30 cellular contexts compared by ENCODE assay signal in the genomic region with DNA sequence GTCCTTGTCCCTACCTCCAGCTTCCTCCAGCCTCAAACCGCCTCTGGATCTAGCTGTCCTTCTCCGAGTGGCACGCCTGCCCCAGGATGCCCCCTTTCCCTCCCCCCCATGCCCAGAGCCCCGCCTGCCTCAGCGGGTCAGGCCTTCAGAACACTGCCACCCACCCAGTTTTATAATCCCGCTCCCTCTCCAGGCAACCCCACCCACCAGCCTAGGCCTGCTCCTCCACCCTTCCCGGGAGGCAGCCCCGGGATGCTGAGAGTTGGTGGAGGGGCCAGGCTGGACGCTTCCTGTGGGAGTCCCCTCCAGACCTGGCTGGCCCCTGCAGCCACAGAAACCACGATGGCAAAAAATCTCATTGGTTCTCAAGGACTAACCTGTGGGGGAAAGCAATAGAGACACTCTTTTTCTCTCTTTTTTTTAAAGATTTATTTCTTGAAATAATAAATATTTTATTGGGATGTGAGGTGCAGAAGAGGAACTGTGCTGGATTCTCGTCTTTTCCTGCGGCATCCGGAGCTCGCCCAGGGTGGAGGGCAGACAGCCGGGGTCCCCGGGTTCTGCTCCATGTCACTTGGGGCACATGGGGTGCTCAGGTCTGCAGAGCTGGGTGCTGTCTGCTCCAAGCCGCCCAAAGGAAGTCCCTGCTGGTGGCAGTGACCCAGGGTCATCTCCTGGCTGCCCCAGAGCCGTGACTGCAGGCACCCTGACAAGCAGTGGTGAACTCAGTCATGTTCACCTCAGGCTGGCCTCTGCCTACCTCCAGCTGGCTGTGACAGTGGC.
"Had no signal": no experiment of that assay in that cellular context is flagged by ENCODE, and none has a peak within 500 bp of the region (broad histone marks: within the 10 kb centered on the region; RNA-seq: fewer than 3 reads in every experiment).

No MANE protein-coding gene starts in this region.

- H3K27me3 ChIP-seq: left lung, neural progenitor cell, pancreas, testis, thyroid gland, upper lobe of left lung, vagina had no signal

- H3K4me3 Mint-ChIP-seq: immature natural killer cell; mesothelial cell of epicardium; naive B cell; natural killer cell; nephron progenitor cell; neural progenitor cell; stimulated activated naive B cell treated with anti-CD40 and anti-IgM and Interleukin-4, amounts not matched to agents 10 μg/mL and 1 μg/mL and 100 μg/mL, for 72 hours had no signal

- H3K9me3 ChIP-seq: left lung, pancreas, prostate gland, stomach, testis, thyroid gland, transverse colon, upper lobe of left lung, vagina had no signal

- H3K27ac Mint-ChIP-seq: immature natural killer cell; mesothelial cell of epicardium; natural killer cell; nephron progenitor cell; neural progenitor cell; stimulated activated naive B cell treated with anti-CD40 and anti-IgM and Interleukin-4, amounts not matched to agents 10 μg/mL and 1 μg/mL and 100 μg/mL, for 72 hours had no signal

- ATAC-seq: left colon; left lung; natural killer cell; pancreas; right cardiac atrium; sciatic nerve; stimulated activated naive B cell treated with anti-CD40 and anti-IgM and Interleukin-4, amounts not matched to agents 10 μg/mL and 1 μg/mL and 100 μg/mL, for 72 hours; stimulated activated naive CD8-positive, alpha-beta T cell treated with anti-CD3 and anti-CD28 coated beads, Interleukin-15, Interleukin-2, amounts not matched to agents 100 U/mL and 50 U/mL, for 24 hours had no signal

- DNase-seq: hypothalamus; immature natural killer cell; kidney; left colon; left lung; mesendoderm; naive B cell; natural killer cell; nephron progenitor cell; pancreas; retina; right cardiac atrium; stimulated activated CD4-positive, alpha-beta T cell treated with anti-CD3 and anti-CD28 coated beads, Interleukin-12 subunit alpha, Interleukin-12 subunit beta, amount 100 ng/mL, for 4 hours; stimulated activated CD4-positive, alpha-beta T cell treated with anti-CD3 and anti-CD28 coated beads, Interleukin-15, amount 100 ng/mL, for 24 hours; stimulated activated CD4-positive, alpha-beta T cell treated with anti-CD3 and anti-CD28 coated beads, Interleukin-2, amount 100 ng/mL, for 24 hours; stimulated activated CD4-positive, alpha-beta T cell treated with anti-CD3 and anti-CD28 coated beads, Interleukin-4, amount 100 ng/mL, for 1 hour; stimulated activated naive B cell treated with anti-CD40 and anti-IgM and Interleukin-4, amounts not matched to agents 10 μg/mL and 1 μg/mL and 100 μg/mL, for 72 hours; stimulated activated naive CD8-positive, alpha-beta T cell treated with anti-CD3 and anti-CD28 coated beads, Interleukin-15, Interleukin-2, amounts not matched to agents 100 U/mL and 50 U/mL, for 24 hours; stomach; testis; thyroid gland; transverse colon; upper lobe of left lung had no signal

- H3K27ac ChIP-seq: left lung, neural progenitor cell, pancreas, prostate gland, skin epidermis, stomach, testis, thyroid gland, transverse colon, upper lobe of left lung, vagina had no signal

- H3K9me3 Mint-ChIP-seq: immature natural killer cell; mesothelial cell of epicardium; natural killer cell; nephron progenitor cell; neural progenitor cell; stimulated activated naive B cell treated with anti-CD40 and anti-IgM and Interleukin-4, amounts not matched to agents 10 μg/mL and 1 μg/mL and 100 μg/mL, for 72 hours had no signal

- H3K36me3 Mint-ChIP-seq: immature natural killer cell; mesothelial cell of epicardium; naive B cell; natural killer cell; neural progenitor cell; stimulated activated naive B cell treated with anti-CD40 and anti-IgM and Interleukin-4, amounts not matched to agents 10 μg/mL and 1 μg/mL and 100 μg/mL, for 72 hours had no signal

- H3K36me3 ChIP-seq: left lung, neural progenitor cell, pancreas, prostate gland, stomach, thyroid gland, transverse colon, upper lobe of left lung, vagina had no signal

- H3K4me3 ChIP-seq: left lung, lung, neural progenitor cell, pancreas, prostate gland, skin epidermis, stomach, testis, thyroid gland, transverse colon, upper lobe of left lung, vagina had no signal

- H3K4me1 Mint-ChIP-seq: immature natural killer cell, mesothelial cell of epicardium, natural killer cell, nephron progenitor cell had no signal

- H3K4me1 ChIP-seq: left lung, pancreas, prostate gland, stomach, testis, thyroid gland, transverse colon, upper lobe of left lung, vagina had no signal
